8 cellular contexts compared by ENCODE assay signal in genomic region chr1:156499194-156499702, GRCh38. TPM values are rescaled to one million over a fixed set of nuclear protein-coding genes. Genes with fewer than 3 reads are reported as not detected.
DNase-seq lines count a peak whose midpoint lies in the region; ATAC-seq and TF ChIP-seq lines count a peak whose summit lies in the region.

No MANE protein-coding gene starts in this region.

- peak; percentile 16 for ATAC-seq in GM23338
- no peak for ATAC-seq in T-cell (replicated peaks in 1 of 4)
- no peak for ATAC-seq in GM18868 (IDR thresholded peaks at IDR 0.05; ENCODE audit: unreplicated experiment)
- ATAC-seq in HG02884 (IDR thresholded peaks at IDR 0.05; ENCODE audit: unreplicated experiment) = no peak

- DNase-seq in GM23338 (ENCODE audit: low spot score) = peak; percentile 74
- DNase-seq in T-cell = no peak
- no peak for DNase-seq in fibroblast of villous mesenchyme (ENCODE audit: low read depth)
- DNase-seq in skeletal muscle cell (ENCODE audit: low read depth) = no peak
- no peak for DNase-seq in NCI-H2227 (lab: John Stamatoyannopoulos, UW; ENCODE audit: unreplicated experiment)
- DNase-seq in SK-N-DZ (ENCODE audit: low spot score) = no peak

- POLR2A ChIA-PET in T-cell (lab: Charles Lee) = interaction anchor here in 1 of 2 donors (0.6 to 1.0 kb wide), 3 partner anchors 26 to 42 kb away, joined by 3 to 15 read pairs (median 4); no protein-coding TSS in a partner anchor

- peaks cover 21% of the 10 kb centered on the region for H3K27me3 Mint-ChIP-seq in GM23338 (ENCODE audit: insufficient read depth, low read depth, poor library complexity)
- H3K27me3 Mint-ChIP-seq in T-cell = no peaks in the 10 kb centered on the region

- TF ChIP-seq CTCF in GM23338 (conservative IDR thresholded peaks at IDR 0.05; ENCODE audit: low read depth in 2 of 2) (no peak), fibroblast of villous mesenchyme (IDR thresholded peaks at IDR 0.05; ENCODE audit: insufficient read depth, low read depth, low read length) (no peak)

- H3K4me3 ChIP-seq in GM23338 (peak overlapping the region; percentile 98), fibroblast of villous mesenchyme (ENCODE audit: low read depth, low read length) (peak overlapping the region; percentile 80), skeletal muscle cell (ENCODE audit: low read depth, low read length) (peak overlapping the region; percentile 99)

- H3K36me3 ChIP-seq in GM23338 (ENCODE audit: insufficient read depth) = no peaks in the 10 kb centered on the region

- H3K27ac Mint-ChIP-seq in GM23338 = no peak overlapping the region
- H3K27ac Mint-ChIP-seq in T-cell = peak overlapping the region; percentile 70 to 85

- peaks cover 11% of the 10 kb centered on the region; the same call in 1 of the 2 replicates for H4K20me1 ChIP-seq in GM23338 (replicated peaks; ENCODE audit: insufficient read depth)

- H3K36me3 Mint-ChIP-seq in GM23338 (ENCODE audit: low read depth) (peaks cover 6% of the 10 kb centered on the region; the same call in 2 of the 3 replicates), T-cell (peaks cover 9% of the 10 kb centered on the region)

- peaks cover 53% of the 10 kb centered on the region for H3K79me2 ChIP-seq in GM23338 (replicated peaks; ENCODE audit: insufficient read depth)

- H3K4me1 Mint-ChIP-seq in GM23338 (peaks cover 74% of the 10 kb centered on the region), T-cell (peaks cover 69 to 79% (median 78%) of the 10 kb centered on the region in 3 donors)

- H3K9me3 Mint-ChIP-seq in GM23338 (no peaks in the 10 kb centered on the region), T-cell (no peaks in the 10 kb centered on the region)

- H3K4me3 Mint-ChIP-seq in GM23338 (peak overlapping the region; percentile 91), T-cell (peak overlapping the region; percentile 82 to 92 (median 90))

- no peak overlapping the region for H2AFZ ChIP-seq in GM23338

- H3F3A ChIP-seq in GM23338 (replicated peaks; ENCODE audit: low read depth) = peaks cover 15% of the 10 kb centered on the region

- H3K27me3 ChIP-seq in GM23338 (ENCODE audit: insufficient read depth) = no peaks in the 10 kb centered on the region

- 0 out of 2 replicates have a peak overlapping the region, but pooled peaks have one; percentile 74 for H3K27ac ChIP-seq in GM23338 (ENCODE audit: low read depth)

- CTCF ChIA-PET in T-cell (lab: Charles Lee) = interaction anchor here (0.7 to 1.2 kb wide), 3 partner anchors 9 to 82 kb away, joined by 3 to 9 read pairs (median 5); no protein-coding TSS in a partner anchor

- H3K4me2 ChIP-seq in GM23338 = peak overlapping the region; percentile 94

- peaks cover 70% of the 10 kb centered on the region for H3K4me1 ChIP-seq in GM23338 (ENCODE audit: insufficient read depth)

- no peaks in the 10 kb centered on the region; the same call in 1 of the 2 replicates for H3K9me2 ChIP-seq in GM23338 (ENCODE audit: insufficient read depth)

TF ChIP-seq in GM23338, 12 proteins besides CTCF, POLR2A, EP300 and RAD21 (continues in another document):
- TF ChIP-seq ZNF331 (CRISPR knock-in tag; IDR thresholded peaks at IDR 0.05; ENCODE audit: low read depth) = no peak
- TF ChIP-seq CREB1 (CRISPR knock-in tag; IDR thresholded peaks at IDR 0.05; ENCODE audit: low read depth) = no peak
- no peak for TF ChIP-seq JUNB (IDR thresholded peaks at IDR 0.05; ENCODE audit: unreplicated experiment)
- no peak for TF ChIP-seq NANOG (IDR thresholded peaks at IDR 0.05; ENCODE audit: borderline replicate concordance)
- TF ChIP-seq EZH2 (IDR thresholded peaks at IDR 0.05; ENCODE audit: low read depth, unreplicated experiment) = no peak
- TF ChIP-seq, protein P1, sequence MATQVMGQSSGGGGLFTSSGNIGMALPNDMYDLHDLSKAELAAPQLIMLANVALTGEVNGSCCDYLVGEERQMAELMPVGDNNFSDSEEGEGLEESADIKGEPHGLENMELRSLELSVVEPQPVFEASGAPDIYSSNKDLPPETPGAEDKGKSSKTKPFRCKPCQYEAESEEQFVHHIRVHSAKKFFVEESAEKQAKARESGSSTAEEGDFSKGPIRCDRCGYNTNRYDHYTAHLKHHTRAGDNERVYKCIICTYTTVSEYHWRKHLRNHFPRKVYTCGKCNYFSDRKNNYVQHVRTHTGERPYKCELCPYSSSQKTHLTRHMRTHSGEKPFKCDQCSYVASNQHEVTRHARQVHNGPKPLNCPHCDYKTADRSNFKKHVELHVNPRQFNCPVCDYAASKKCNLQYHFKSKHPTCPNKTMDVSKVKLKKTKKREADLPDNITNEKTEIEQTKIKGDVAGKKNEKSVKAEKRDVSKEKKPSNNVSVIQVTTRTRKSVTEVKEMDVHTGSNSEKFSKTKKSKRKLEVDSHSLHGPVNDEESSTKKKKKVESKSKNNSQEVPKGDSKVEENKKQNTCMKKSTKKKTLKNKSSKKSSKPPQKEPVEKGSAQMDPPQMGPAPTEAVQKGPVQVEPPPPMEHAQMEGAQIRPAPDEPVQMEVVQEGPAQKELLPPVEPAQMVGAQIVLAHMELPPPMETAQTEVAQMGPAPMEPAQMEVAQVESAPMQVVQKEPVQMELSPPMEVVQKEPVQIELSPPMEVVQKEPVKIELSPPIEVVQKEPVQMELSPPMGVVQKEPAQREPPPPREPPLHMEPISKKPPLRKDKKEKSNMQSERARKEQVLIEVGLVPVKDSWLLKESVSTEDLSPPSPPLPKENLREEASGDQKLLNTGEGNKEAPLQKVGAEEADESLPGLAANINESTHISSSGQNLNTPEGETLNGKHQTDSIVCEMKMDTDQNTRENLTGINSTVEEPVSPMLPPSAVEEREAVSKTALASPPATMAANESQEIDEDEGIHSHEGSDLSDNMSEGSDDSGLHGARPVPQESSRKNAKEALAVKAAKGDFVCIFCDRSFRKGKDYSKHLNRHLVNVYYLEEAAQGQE (IDR thresholded peaks at IDR 0.05; ENCODE audit: unreplicated experiment) = no peak
- TF ChIP-seq ZNF462 (CRISPR knock-in tag; IDR thresholded peaks at IDR 0.05) = no peak
- TF ChIP-seq POLR2AphosphoS5 (IDR thresholded peaks at IDR 0.05; ENCODE audit: low read depth) = no peak
- TF ChIP-seq STAT1 (IDR thresholded peaks at IDR 0.05; ENCODE audit: unreplicated experiment) = no peak

RNA-seq across cellular contexts. Expression of gene MEF2D, which starts 1.3 kb away (rescaled TPM):
- total RNA-seq in GM23338 (2014; rRNA removed; shearing (Covaris generic)) = 9.7 and 15.5 TPM in 2 replicates
- polyA plus RNA-seq in GM23338 (2016; fragmentation: Nextera tagmentation; extraction: Ambion mirVana) = 10.4 and 10.6 TPM in 2 replicates
- 100 to 1,000 TPM in 2 of 5 donors, 10 to 100 TPM in 3; 60.7 to 133 (median 79.3) TPM for total RNA-seq in T-cell
- total RNA-seq in fibroblast of villous mesenchyme = 10.0 and 10.8 TPM in 2 replicates
- 5.8 and 6.3 TPM in 2 replicates for polyA plus RNA-seq in SK-N-DZ (2014; cell fraction: cytosol; rRNA removed)
- 11.9 and 15.0 TPM in 2 replicates for polyA plus RNA-seq in SK-N-DZ (2014; cell fraction: nucleus; rRNA removed)
